In genomic region chr4:14152834-14153519, GRCh38 we compare ENCODE assay signal across 15 cellular contexts.
DNase-seq lines count a peak whose midpoint lies in the region; ATAC-seq and TF ChIP-seq lines count a peak whose summit lies in the region.
"Had no signal": no experiment of that assay in that cellular context is flagged by ENCODE, and none has a peak within 500 bp of the region (broad histone marks: within the 10 kb centered on the region; RNA-seq: fewer than 3 reads in every experiment).

No MANE protein-coding gene starts in this region.

- in situ Hi-C loops in GM13977 (cut with MboI; ENCODE audit: low pct_unique_long_range_greater_than_20kb, low sequenced_read_pairs, unreplicated experiment): loop anchor here (25.0 kb wide), 1 partner anchor 859 kb away; the partner anchor contains the start of gene CPEB2

- H3K9me3 ChIP-seq in neural progenitor cell (ENCODE audit: low read depth): no peaks in the 10 kb centered on the region

- H3F3A ChIP-seq in neural progenitor cell (ENCODE audit: low read depth): no peaks in the 10 kb centered on the region

- TF ChIP-seq CTCF in GM13977 (IDR thresholded peaks at IDR 0.05; ENCODE audit: extremely low read depth, insufficient read depth, missing control alignments): no peak
- TF ChIP-seq CTCF in neural progenitor cell (IDR thresholded peaks at IDR 0.05): no peak

- intact Hi-C loops in left ventricle myocardium superior (cut with micrococcal nuclease): no loop called here

- no peaks in the 10 kb centered on the region for H3K36me3 Mint-ChIP-seq in neural progenitor cell

- H4K20me1 ChIP-seq in neural progenitor cell (ENCODE audit: low read depth): no peaks in the 10 kb centered on the region

- H3K9me3 Mint-ChIP-seq in neural progenitor cell: no peaks in the 10 kb centered on the region
- H3K9me3 Mint-ChIP-seq: effector memory CD8-positive, alpha-beta T cell had no signal

- H3K4me3 ChIP-seq in neural progenitor cell: no peak overlapping the region

- H2AFZ ChIP-seq in neural progenitor cell (replicated peaks): no peak overlapping the region

- no peaks in the 10 kb centered on the region for H3K36me3 ChIP-seq in neural progenitor cell

- H3K4me1 ChIP-seq in neural progenitor cell: no peaks in the 10 kb centered on the region

- H3K27ac ChIP-seq in neural progenitor cell: no peak overlapping the region

- ATAC-seq in GM19372 (IDR thresholded peaks at IDR 0.05; ENCODE audit: low read depth, unreplicated experiment): peak; percentile 52
- ATAC-seq in HG02642 (IDR thresholded peaks at IDR 0.05; ENCODE audit: poor library complexity, unreplicated experiment): peak; percentile 82
- ATAC-seq in HG03378 (IDR thresholded peaks at IDR 0.05; ENCODE audit: unreplicated experiment): peak; percentile 80
- no peak for ATAC-seq in left ventricle myocardium superior
- ATAC-seq: effector memory CD8-positive, alpha-beta T cell; PC-3 had no signal

- no peak overlapping the region for H3K9ac ChIP-seq in neural progenitor cell

- no peak overlapping the region for H3K4me2 ChIP-seq in neural progenitor cell

- H3K4me3 Mint-ChIP-seq in neural progenitor cell: no peak overlapping the region
- H3K4me3 Mint-ChIP-seq: effector memory CD8-positive, alpha-beta T cell had no signal

- H3K4me1 Mint-ChIP-seq in neural progenitor cell: peaks cover 12% of the 10 kb centered on the region

- peaks cover 6% of the 10 kb centered on the region for H3K27me3 Mint-ChIP-seq in neural progenitor cell (ENCODE audit: insufficient read depth, low read depth)

- no peaks in the 10 kb centered on the region for H3K27me3 ChIP-seq in neural progenitor cell

- H3K27ac Mint-ChIP-seq in neural progenitor cell: no peak overlapping the region
- H3K27ac Mint-ChIP-seq: effector memory CD8-positive, alpha-beta T cell had no signal

- peak; percentile 15 for DNase-seq in GM13977 (ENCODE audit: low spot score)
- no peak for DNase-seq in neural progenitor cell (ENCODE audit: low spot score)
- DNase-seq in putamen (ENCODE audit: low spot score): no peak
- no peak for DNase-seq in left ventricle myocardium superior
- no peak for DNase-seq in epidermal melanocyte (ENCODE audit: insufficient read length, low spot score)
- DNase-seq: effector memory CD8-positive, alpha-beta T cell; EL; head of caudate nucleus; mesendoderm; NCI-H2029 treated with DMSO at 0.1 percent for 48 hours; PC-3; stimulated activated CD4-positive, alpha-beta T cell treated with anti-CD3 and anti-CD28 coated beads, Interleukin-4, amount 100 ng/mL, for 24 hours had no signal

- no peaks in the 10 kb centered on the region for H3K79me2 ChIP-seq in neural progenitor cell (ENCODE audit: low read depth)
